ENCODE assay signal across 26 cellular contexts in genomic region chrX:122501652-122502051, GRCh38.
DNase-seq lines count a peak whose midpoint lies in the region; ATAC-seq and TF ChIP-seq lines count a peak whose summit lies in the region.
"Had no signal": no experiment of that assay in that cellular context is flagged by ENCODE, and none has a peak within 500 bp of the region (broad histone marks: within the 10 kb centered on the region; RNA-seq: fewer than 3 reads in every experiment).

No MANE protein-coding gene starts in this region.

- no peaks in the 10 kb centered on the region for H3K36me3 Mint-ChIP-seq in endodermal cell (ENCODE audit: low read depth)
- H3K36me3 Mint-ChIP-seq: CD14-positive monocyte; CD4-positive, alpha-beta memory T cell; CD4-positive, CD25-positive, alpha-beta regulatory T cell; CD8-positive, alpha-beta memory T cell had no signal

- H3K4me1 Mint-ChIP-seq in endodermal cell = peaks cover 3% of the 10 kb centered on the region
- H3K4me1 Mint-ChIP-seq: CD14-positive monocyte; CD4-positive, alpha-beta memory T cell; CD4-positive, CD25-positive, alpha-beta regulatory T cell; CD8-positive, alpha-beta memory T cell had no signal

- no peak overlapping the region for H3K4me3 Mint-ChIP-seq in endodermal cell
- H3K4me3 Mint-ChIP-seq: CD14-positive monocyte; CD4-positive, alpha-beta memory T cell; CD4-positive, CD25-positive, alpha-beta regulatory T cell; CD8-positive, alpha-beta memory T cell had no signal

- no peak for TF ChIP-seq POLR2A in upper lobe of left lung (IDR thresholded peaks at IDR 0.05)

- WGBS in endodermal cell (ENCODE audit: insufficient coverage in 1 of 2, insufficient read length in 1 of 2), 2 experiments = 85 to 100% methylated on average over 1 to 3 of the region's 3 CpGs
- WGBS in upper lobe of left lung, 2 donors = 54 to 84% methylated on average over 3 of the region's 3 CpGs

- no peaks in the 10 kb centered on the region for H3K4me1 ChIP-seq in endodermal cell (ENCODE audit: control insufficient read depth, insufficient read depth, low read length)
- H3K4me1 ChIP-seq in upper lobe of left lung = no peaks in the 10 kb centered on the region
- H3K4me1 ChIP-seq: A549, BE2C, BLaER1 had no signal

- H3K36me3 ChIP-seq in endodermal cell (ENCODE audit: control insufficient read depth, insufficient read depth, low read length) = no peaks in the 10 kb centered on the region
- H3K36me3 ChIP-seq in upper lobe of left lung = no peaks in the 10 kb centered on the region
- H3K36me3 ChIP-seq: BE2C, BLaER1 had no signal

- no peak for TF ChIP-seq CTCF in endodermal cell (conservative IDR thresholded peaks at IDR 0.05)
- TF ChIP-seq CTCF in upper lobe of left lung (IDR thresholded peaks at IDR 0.05) = no peak

- no peaks in the 10 kb centered on the region for H3K27me3 Mint-ChIP-seq in endodermal cell (ENCODE audit: insufficient read depth)
- H3K27me3 Mint-ChIP-seq: CD4-positive, alpha-beta memory T cell; CD4-positive, CD25-positive, alpha-beta regulatory T cell; CD8-positive, alpha-beta memory T cell had no signal

- no peak overlapping the region for H3K9ac ChIP-seq in endodermal cell (ENCODE audit: extremely low read depth, low read length, poor library complexity, severe bottlenecking)
- H3K9ac ChIP-seq: BLaER1 had no signal

- no peaks in the 10 kb centered on the region for H3K9me3 ChIP-seq in endodermal cell (ENCODE audit: control insufficient read depth, low read length)
- H3K9me3 ChIP-seq in upper lobe of left lung = no peaks in the 10 kb centered on the region
- H3K9me3 ChIP-seq: A549, BE2C, BLaER1 had no signal

- H3K4me3 ChIP-seq in endodermal cell (ENCODE audit: low read length) (no peak overlapping the region), upper lobe of left lung (no peak overlapping the region)
- H3K4me3 ChIP-seq: A549, BLaER1, GM12878 had no signal

- peaks cover 37% of the 10 kb centered on the region for H3K9me3 Mint-ChIP-seq in endodermal cell

- TF ChIP-seq EP300 in upper lobe of left lung (IDR thresholded peaks at IDR 0.05) = no peak

- DNase-seq in Ammon's horn (ENCODE audit: low spot score) (peak; percentile 1), endodermal cell (peak; percentile 30), occipital lobe (lab: John Stamatoyannopoulos, UW) (peak; percentile 0), superior temporal gyrus (ENCODE audit: extremely low spot score) (peak; percentile 10), upper lobe of left lung (no peak)
- no peak for DNase-seq in activated CD8-positive, alpha-beta memory T cell treated with anti-CD3 and anti-CD28 coated beads, Interleukin-2, amount 50 U/mL, for 48 hours
- DNase-seq: AML-193; BE2C; C1 segment of cervical spinal cord; CD4-positive, alpha-beta memory T cell; CD4-positive, CD25-positive, alpha-beta regulatory T cell; CD8-positive, alpha-beta memory T cell; COR-L47; DMS 273 treated with DMSO at 0.1 percent for 48 hours; DMS153; DMS53; DMS79; DND-41; EL; GDM1 had no signal

- no peak overlapping the region for H3K27ac Mint-ChIP-seq in endodermal cell
- H3K27ac Mint-ChIP-seq: CD14-positive monocyte; CD4-positive, alpha-beta memory T cell; CD8-positive, alpha-beta memory T cell had no signal

- ATAC-seq in upper lobe of left lung (ENCODE audit: low FRiP score in 2 of 2) = no peak
- ATAC-seq in HG03159 (IDR thresholded peaks at IDR 0.05; ENCODE audit: unreplicated experiment) = no peak
- ATAC-seq: A549, GM12878 had no signal

- H3K27me3 ChIP-seq in endodermal cell (ENCODE audit: control insufficient read depth, insufficient read depth, low read length, poor library complexity, severe bottlenecking) (no peaks in the 10 kb centered on the region), upper lobe of left lung (no peaks in the 10 kb centered on the region)
- H3K27me3 ChIP-seq: BE2C had no signal

- H3K27ac ChIP-seq in endodermal cell (ENCODE audit: low read depth, low read length) (no peak overlapping the region), upper lobe of left lung (no peak overlapping the region)
- H3K27ac ChIP-seq: 22Rv1, A549, BLaER1 had no signal

Comparison
In these comparisons a context has a peak if more than half of its experiments do, and no peak if none do; other contexts are left out.
1. DNase-seq: peak in Ammon's horn (single experiment), endodermal cell (single experiment), occipital lobe (single experiment) and superior temporal gyrus (single experiment); none in activated CD8-positive, alpha-beta memory T cell treated with anti-CD3 and anti-CD28 coated beads, Interleukin-2, amount 50 U/mL, for 48 hours (single experiment) and upper lobe of left lung (0 of 2).